Comparison of ENCODE assay signal across 18 cellular contexts in genomic region chr13:51612867-51613266, GRCh38. TPM values are rescaled to one million over a fixed set of nuclear protein-coding genes. Genes with fewer than 3 reads are reported as not detected.
DNase-seq lines count a peak whose midpoint lies in the region; ATAC-seq and TF ChIP-seq lines count a peak whose summit lies in the region.
"Had no signal": no experiment of that assay in that cellular context is flagged by ENCODE, and none has a peak within 500 bp of the region (broad histone marks: within the 10 kb centered on the region; RNA-seq: fewer than 3 reads in every experiment).

No MANE protein-coding gene starts in this region.

- H3K36me3 ChIP-seq in thoracic aorta (no peaks in the 10 kb centered on the region), heart left ventricle (no peaks in the 10 kb centered on the region), PC-3 (ENCODE audit: low read depth, low read length) (no peaks in the 10 kb centered on the region)
- H3K36me3 ChIP-seq: esophagus squamous epithelium, right lobe of liver, suprapubic skin had no signal

- H3K4me3 Mint-ChIP-seq in activated naive CD8-positive, alpha-beta T cell treated with anti-CD3 and anti-CD28 coated beads, Interleukin-2, amount 10 ng/mL, durations not matched to agents 7 days and 5 days, result no peak overlapping the region
- no peak overlapping the region for H3K4me3 Mint-ChIP-seq in activated naive CD8-positive, alpha-beta T cell treated with anti-CD3 and anti-CD28 coated beads, Interleukin-2, amount 50 U/mL, for 24 hours
- H3K4me3 Mint-ChIP-seq in dendritic cell treated with granulocyte-macrophage colony-stimulating factor and Interleukin-4, amounts not matched to agents 40 ng/mL and 50 ng/mL, for 4 days, result no peak overlapping the region

- no peaks in the 10 kb centered on the region for H3K9me2 ChIP-seq in PC-3 (replicated peaks; ENCODE audit: low read length)

- intact Hi-C loops in dendritic cell treated with granulocyte-macrophage colony-stimulating factor and Interleukin-4, amounts not matched to agents 40 ng/mL and 50 ng/mL, for 4 days (cut with micrococcal nuclease), result no loop called here
- intact Hi-C loops in heart left ventricle (cut with DNase I) (loop anchor here in 2 of 10 donors (10.0 kb wide), 1 partner anchor 112 kb away; no protein-coding TSS in a partner anchor), PC-3 (cut with micrococcal nuclease) (no loop called here)

- H3K9me3 Mint-ChIP-seq in activated naive CD8-positive, alpha-beta T cell treated with anti-CD3 and anti-CD28 coated beads, Interleukin-2, amount 10 ng/mL, durations not matched to agents 7 days and 5 days, result no peaks in the 10 kb centered on the region
- H3K9me3 Mint-ChIP-seq in activated naive CD8-positive, alpha-beta T cell treated with anti-CD3 and anti-CD28 coated beads, Interleukin-2, amount 50 U/mL, for 24 hours, result no peaks in the 10 kb centered on the region
- H3K9me3 Mint-ChIP-seq in dendritic cell treated with granulocyte-macrophage colony-stimulating factor and Interleukin-4, amounts not matched to agents 40 ng/mL and 50 ng/mL, for 4 days, result no peaks in the 10 kb centered on the region
- H3K9me3 Mint-ChIP-seq: activated naive CD4-positive, alpha-beta T cell treated with anti-CD3 and anti-CD28 coated beads, Interleukin-2, amount 50 U/mL, for 72 hours had no signal

- peaks cover 10% of the 10 kb centered on the region for H3K36me3 Mint-ChIP-seq in activated naive CD8-positive, alpha-beta T cell treated with anti-CD3 and anti-CD28 coated beads, Interleukin-2, amount 10 ng/mL, durations not matched to agents 7 days and 5 days
- H3K36me3 Mint-ChIP-seq in activated naive CD8-positive, alpha-beta T cell treated with anti-CD3 and anti-CD28 coated beads, Interleukin-2, amount 50 U/mL, for 24 hours (ENCODE audit: low read depth), result no peaks in the 10 kb centered on the region
- peaks cover 23% of the 10 kb centered on the region for H3K36me3 Mint-ChIP-seq in dendritic cell treated with granulocyte-macrophage colony-stimulating factor and Interleukin-4, amounts not matched to agents 40 ng/mL and 50 ng/mL, for 4 days (ENCODE audit: low read depth)

- in situ Hi-C loops in ACHN (cut with HindIII; ENCODE audit: low pct_ligation_motif_present, low pct_unique_long_range_greater_than_20kb, low sequenced_read_pairs), result no loop called here

- peak overlapping the region; percentile 47 for H3K27ac Mint-ChIP-seq in activated naive CD8-positive, alpha-beta T cell treated with anti-CD3 and anti-CD28 coated beads, Interleukin-2, amount 10 ng/mL, durations not matched to agents 7 days and 5 days
- H3K27ac Mint-ChIP-seq in activated naive CD8-positive, alpha-beta T cell treated with anti-CD3 and anti-CD28 coated beads, Interleukin-2, amount 50 U/mL, for 24 hours, result no peak overlapping the region
- H3K27ac Mint-ChIP-seq in dendritic cell treated with granulocyte-macrophage colony-stimulating factor and Interleukin-4, amounts not matched to agents 40 ng/mL and 50 ng/mL, for 4 days, result peak overlapping the region; percentile 52
- H3K27ac Mint-ChIP-seq: activated naive CD4-positive, alpha-beta T cell treated with anti-CD3 and anti-CD28 coated beads, Interleukin-2, amount 50 U/mL, for 72 hours had no signal

- H3K27me3 ChIP-seq in thoracic aorta (replicated peaks; ENCODE audit: insufficient read depth) (no peaks in the 10 kb centered on the region), heart left ventricle (no peaks in the 10 kb centered on the region), PC-3 (ENCODE audit: low read length) (no peaks in the 10 kb centered on the region)
- H3K27me3 ChIP-seq: esophagus squamous epithelium, right lobe of liver, suprapubic skin had no signal

- no peaks in the 10 kb centered on the region for H4K20me1 ChIP-seq in PC-3 (ENCODE audit: low read length)

- no peak overlapping the region for H2AFZ ChIP-seq in PC-3 (ENCODE audit: low read length)

- DNase-seq in activated naive CD8-positive, alpha-beta T cell treated with anti-CD3 and anti-CD28 coated beads, Interleukin-2, amount 10 ng/mL, durations not matched to agents 7 days and 5 days, result no peak
- no peak for DNase-seq in activated naive CD8-positive, alpha-beta T cell treated with anti-CD3 and anti-CD28 coated beads, Interleukin-2, amount 50 U/mL, for 24 hours
- DNase-seq in thoracic aorta (ENCODE audit: low spot score) (no peak), heart left ventricle (no peak), PC-3 (no peak), ACHN (no peak)
- DNase-seq: activated CD8-positive, alpha-beta memory T cell treated with anti-CD3 and anti-CD28 coated beads, Interleukin-2, amount 50 U/mL, for 48 hours; esophagus squamous epithelium; head of caudate nucleus; NCI-H1436; NCI-H345; right lobe of liver had no signal

- H3K4me2 ChIP-seq in PC-3 (ENCODE audit: low read length), result no peak overlapping the region

- TF ChIP-seq CTCF in thoracic aorta (IDR thresholded peaks at IDR 0.05) (no peak), heart left ventricle (IDR thresholded peaks at IDR 0.05) (no peak), PC-3 (conservative IDR thresholded peaks at IDR 0.05; ENCODE audit: low read depth, low read length) (no peak)

- CTCF ChIA-PET in PC-3 (lab: Charles Lee), result no interaction called here

- H3K79me2 ChIP-seq in PC-3 (ENCODE audit: low read length), result peaks cover 34% of the 10 kb centered on the region

- no peak for TF ChIP-seq POLR2A in heart left ventricle (IDR thresholded peaks at IDR 0.05)

- 85 to 95% (median 89%) methylated on average over 3 of the region's 3 CpGs for WGBS in heart left ventricle, 4 donors

- BruUV-seq in PC-3 (replicated peaks; lab: Mats Ljungman, UMichigan), result no TSS peak

- peaks cover 17% of the 10 kb centered on the region for H3K4me1 Mint-ChIP-seq in activated naive CD8-positive, alpha-beta T cell treated with anti-CD3 and anti-CD28 coated beads, Interleukin-2, amount 10 ng/mL, durations not matched to agents 7 days and 5 days
- peaks cover 28% of the 10 kb centered on the region for H3K4me1 Mint-ChIP-seq in activated naive CD8-positive, alpha-beta T cell treated with anti-CD3 and anti-CD28 coated beads, Interleukin-2, amount 50 U/mL, for 24 hours
- H3K4me1 Mint-ChIP-seq in dendritic cell treated with granulocyte-macrophage colony-stimulating factor and Interleukin-4, amounts not matched to agents 40 ng/mL and 50 ng/mL, for 4 days (ENCODE audit: low read depth), result peaks cover 63% of the 10 kb centered on the region

- H3F3A ChIP-seq in PC-3 (ENCODE audit: low read length, unreplicated experiment), result no peaks in the 10 kb centered on the region

- no peaks in the 10 kb centered on the region for H3K27me3 Mint-ChIP-seq in activated naive CD8-positive, alpha-beta T cell treated with anti-CD3 and anti-CD28 coated beads, Interleukin-2, amount 10 ng/mL, durations not matched to agents 7 days and 5 days
- no peaks in the 10 kb centered on the region for H3K27me3 Mint-ChIP-seq in activated naive CD8-positive, alpha-beta T cell treated with anti-CD3 and anti-CD28 coated beads, Interleukin-2, amount 50 U/mL, for 24 hours
- H3K27me3 Mint-ChIP-seq in dendritic cell treated with granulocyte-macrophage colony-stimulating factor and Interleukin-4, amounts not matched to agents 40 ng/mL and 50 ng/mL, for 4 days, result no peaks in the 10 kb centered on the region

- H3K27ac ChIP-seq in thoracic aorta (peak overlapping the region; percentile 1 to 41), heart left ventricle (no peak overlapping the region), PC-3 (ENCODE audit: low read length) (no peak overlapping the region)
- H3K27ac ChIP-seq: esophagus squamous epithelium, right lobe of liver, RWPE1, suprapubic skin had no signal

- H3K4me1 ChIP-seq in thoracic aorta (ENCODE audit: control insufficient read depth in 1 of 2, low read depth in 2 of 2) (peaks cover 26 to 41% of the 10 kb centered on the region in 2 donors), heart left ventricle (peaks cover 0 to 30% (median 10%) of the 10 kb centered on the region in 12 donors), PC-3 (ENCODE audit: insufficient read depth, low read length) (no peaks in the 10 kb centered on the region)
- H3K4me1 ChIP-seq: right lobe of liver had no signal

- H3K9me3 ChIP-seq in thoracic aorta (peaks cover under 1% of the 10 kb centered on the region), heart left ventricle (peaks cover 0 to 3% (median 0%) of the 10 kb centered on the region in 12 donors), PC-3 (ENCODE audit: low read length) (no peaks in the 10 kb centered on the region)
- H3K9me3 ChIP-seq: esophagus squamous epithelium, right lobe of liver, suprapubic skin had no signal

- ATAC-seq in activated naive CD8-positive, alpha-beta T cell treated with anti-CD3 and anti-CD28 coated beads, Interleukin-2, amount 10 ng/mL, durations not matched to agents 7 days and 5 days (ENCODE audit: low read depth), result no peak
- no peak for ATAC-seq in activated naive CD8-positive, alpha-beta T cell treated with anti-CD3 and anti-CD28 coated beads, Interleukin-2, amount 50 U/mL, for 24 hours
- ATAC-seq in HG02610 (IDR thresholded peaks at IDR 0.05; ENCODE audit: unreplicated experiment) (peak; percentile 43), thoracic aorta (ENCODE audit: insufficient number of reproducible peaks, low FRiP score, low read depth) (no peak), heart left ventricle (no peak), PC-3 (no peak)
- ATAC-seq: activated CD4-positive, CD25-positive, alpha-beta regulatory T cell treated with anti-CD3 and anti-CD28 coated beads, Interleukin-2, amount 50 U/mL, for 24 hours; activated naive CD4-positive, alpha-beta T cell treated with anti-CD3 and anti-CD28 coated beads, Interleukin-2, amount 50 U/mL, for 72 hours; right lobe of liver had no signal

- H3K4me3 ChIP-seq in thoracic aorta (no peak overlapping the region), heart left ventricle (no peak overlapping the region), PC-3 (ENCODE audit: low read length) (no peak overlapping the region)
- H3K4me3 ChIP-seq: esophagus squamous epithelium, right lobe of liver, suprapubic skin had no signal

- no peak overlapping the region for H3K9ac ChIP-seq in PC-3 (ENCODE audit: low read length)

- POLR2A ChIA-PET in activated naive CD8-positive, alpha-beta T cell treated with anti-CD3 and anti-CD28 coated beads, Interleukin-2, amount 10 ng/mL, durations not matched to agents 7 days and 5 days (lab: Charles Lee), result interaction anchor here (2.7 kb wide), 1 partner anchor 160 kb away, joined by 32 read pairs; the partner anchor contains the start of gene INTS6
- POLR2A ChIA-PET in PC-3 (lab: Charles Lee; ENCODE audit: unreplicated experiment), result no interaction called here

RNA-seq across cellular contexts. Expression of gene WDFY2, which starts 28.6 kb away (rescaled TPM):
- 10 to 100 TPM; 12.7 to 15.5 TPM for total RNA-seq in activated naive CD8-positive, alpha-beta T cell treated with anti-CD3 and anti-CD28 coated beads, Interleukin-2, amount 10 ng/mL, durations not matched to agents 7 days and 5 days
- total RNA-seq in thoracic aorta (10 to 100 TPM; 14.6 to 19.3 TPM), heart left ventricle (10 to 100 TPM in 1 of 9 donors, 1 to 10 TPM in 8; 3.9 to 12.6 (median 7.4) TPM), PC-3 (2014; rRNA removed) (4.1 and 5.9 TPM in 2 replicates)
- polyA plus RNA-seq in heart left ventricle, result 1 to 10 TPM; 2.0 to 4.9 TPM

Comparison
In these comparisons a context has a peak if more than half of its experiments do, and no peak if none do; other contexts are left out.
1. H3K27ac ChIP-seq: peak in thoracic aorta (2 of 2); none in heart left ventricle (0 of 12) and PC-3 (single experiment).